Comparison of ENCODE assay signal across 19 cellular contexts in genomic region chr20:58853466-58853865, GRCh38. TPM values are rescaled to one million over a fixed set of nuclear protein-coding genes. Genes with fewer than 3 reads are reported as not detected.
"Had no signal": no experiment of that assay in that cellular context is flagged by ENCODE, and none has a peak within 500 bp of the region (broad histone marks: within the 10 kb centered on the region; RNA-seq: fewer than 3 reads in every experiment).

No MANE protein-coding gene starts in this region.

- H3K4me3 ChIP-seq: colonic mucosa, mucosa of descending colon, thyroid gland had no signal

- ATAC-seq: stimulated activated naive CD8-positive, alpha-beta T cell treated with anti-CD3 and anti-CD28 coated beads, Interleukin-15, Interleukin-2, amounts not matched to agents 100 U/mL and 50 U/mL, for 24 hours had no signal

- H3K27ac Mint-ChIP-seq: endodermal cell; natural killer cell; progenitor cell of endocrine pancreas; stimulated activated effector memory CD8-positive, alpha-beta T cell treated with anti-CD3 and anti-CD28 coated beads, Interleukin-12 subunit alpha, Interleukin-12 subunit beta, amount 100 ng/mL, for 72 hours had no signal

- H3K9me3 ChIP-seq: colonic mucosa, mucosa of descending colon, pancreas, suprapubic skin, thyroid gland had no signal

- H3K9me3 Mint-ChIP-seq: natural killer cell; neural crest cell; stimulated activated effector memory CD8-positive, alpha-beta T cell treated with anti-CD3 and anti-CD28 coated beads, Interleukin-12 subunit alpha, Interleukin-12 subunit beta, amount 100 ng/mL, for 72 hours; type B pancreatic cell had no signal

- DNase-seq: dermis blood vessel endothelial cell; foreskin keratinocyte; mammary epithelial cell; natural killer cell; occipital lobe; stimulated activated CD4-positive, alpha-beta T cell treated with anti-CD3 and anti-CD28 coated beads, Interleukin-4, amount 100 ng/mL, for 1 hour; stimulated activated CD8-positive, alpha-beta memory T cell treated with anti-CD3 and anti-CD28 coated beads, Interleukin-4, amount 100 ng/mL, for 48 hours; stimulated activated naive CD8-positive, alpha-beta T cell treated with anti-CD3 and anti-CD28 coated beads, Interleukin-15, Interleukin-2, amounts not matched to agents 100 U/mL and 50 U/mL, for 24 hours; thyroid gland had no signal

- H3K36me3 Mint-ChIP-seq: natural killer cell; stimulated activated effector memory CD8-positive, alpha-beta T cell treated with anti-CD3 and anti-CD28 coated beads, Interleukin-12 subunit alpha, Interleukin-12 subunit beta, amount 100 ng/mL, for 72 hours had no signal

RNA-seq across cellular contexts. Expression of gene GNAS-AS1, which starts 2.8 kb away (rescaled TPM):
- total RNA-seq: dermis blood vessel endothelial cell, myocyte, suprapubic skin had no signal
